11 cellular contexts compared by ENCODE assay signal in the genomic region with DNA sequence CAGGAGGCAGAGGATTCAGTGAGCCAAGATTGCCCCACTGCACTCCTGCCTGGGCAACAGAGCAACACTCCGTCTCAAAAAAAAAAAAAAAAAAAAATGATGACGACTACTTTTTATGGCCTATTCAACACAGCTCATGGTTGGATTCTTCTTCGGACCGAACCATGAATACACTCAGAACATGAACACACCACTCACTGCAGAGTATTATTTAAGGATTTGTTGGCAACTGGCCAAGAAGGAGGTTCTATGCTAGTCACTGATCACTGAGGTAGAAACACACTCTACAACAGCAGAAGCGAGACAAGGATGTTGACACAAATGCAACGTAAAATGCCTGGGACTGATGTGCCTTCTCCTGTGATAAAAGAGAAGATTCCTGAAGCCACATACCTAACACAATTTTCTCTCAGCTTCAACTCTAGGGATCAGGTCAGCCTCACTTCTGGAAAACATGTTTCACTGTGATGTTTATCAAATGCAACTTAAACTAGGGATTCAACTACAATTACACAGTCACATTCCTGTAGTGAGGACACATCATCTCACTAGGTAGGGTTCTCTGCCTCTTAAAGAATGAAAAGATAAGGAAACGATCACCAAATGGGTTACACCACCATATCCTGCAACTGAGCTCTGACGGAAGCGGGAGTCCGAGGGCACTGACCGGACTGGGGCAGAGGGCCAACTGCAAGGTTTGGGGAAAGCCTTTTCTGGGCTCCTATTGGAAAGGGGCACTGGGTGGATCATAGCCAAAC.
A peak's percentile ranks its signal among the peaks of the same experiment; 100 is the strongest.
DNase-seq lines count a peak whose midpoint lies in the region; ATAC-seq, FAIRE-seq and TF ChIP-seq lines count a peak whose summit lies in the region.
"Had no signal": no experiment of that assay in that cellular context is flagged by ENCODE, and none has a peak within 500 bp of the region (broad histone marks: within the 10 kb centered on the region; RNA-seq: fewer than 3 reads in every experiment).

No MANE protein-coding gene starts in this region.

- no peak for TF ChIP-seq CTCF in CD4-positive, alpha-beta T cell (IDR thresholded peaks at IDR 0.05)
- no peak for TF ChIP-seq CTCF in astrocyte (IDR thresholded peaks at IDR 0.05; ENCODE audit: insufficient read depth, low read depth, low read length)

- DNase-seq in CD4-positive, alpha-beta T cell: no peak
- DNase-seq in GM19239 (ENCODE audit: insufficient read length, low spot score) (no peak), astrocyte (ENCODE audit: low read depth) (peak; percentile 62), lung microvascular endothelial cell (ENCODE audit: low read depth in 2 of 2) (peak; percentile 32 to 45), amniotic stem cell (lab: John Stamatoyannopoulos, UW) (no peak), head of caudate nucleus (no peak)
- DNase-seq: aorta, DND-41, MG63, RPMI8226 had no signal

- ATAC-seq in CD4-positive, alpha-beta T cell (ENCODE audit: poor library complexity): peak; percentile 48
- ATAC-seq in HG03469 (IDR thresholded peaks at IDR 0.05; ENCODE audit: unreplicated experiment): no peak

- H3K9me3 Mint-ChIP-seq in CD4-positive, alpha-beta T cell: no peaks in the 10 kb centered on the region
- no peaks in the 10 kb centered on the region for H3K9me3 Mint-ChIP-seq in astrocyte (ENCODE audit: unreplicated experiment)

- H3K36me3 ChIP-seq in astrocyte (ENCODE audit: insufficient read depth, low read length): peaks cover 2% of the 10 kb centered on the region

- H3K9me3 ChIP-seq in CD4-positive, alpha-beta T cell (ENCODE audit: control insufficient read depth, low read length): no peaks in the 10 kb centered on the region
- no peaks in the 10 kb centered on the region for H3K9me3 ChIP-seq in astrocyte (ENCODE audit: insufficient read depth, low read depth, low read length)
- H3K9me3 ChIP-seq: MG63 had no signal

- no peaks in the 10 kb centered on the region for H3K27me3 ChIP-seq in CD4-positive, alpha-beta T cell (ENCODE audit: control insufficient read depth, insufficient read depth, low read length)
- H3K27me3 ChIP-seq in astrocyte (ENCODE audit: insufficient read depth, low read length): no peaks in the 10 kb centered on the region
- H3K27me3 ChIP-seq: MG63 had no signal

- H3K27ac ChIP-seq in CD4-positive, alpha-beta T cell (ENCODE audit: low read depth, low read length): peak overlapping the region; percentile 39
- no peak overlapping the region for H3K27ac ChIP-seq in astrocyte (ENCODE audit: low read depth, low read length)

- POLR2A ChIA-PET in CD4-positive, alpha-beta T cell (lab: Charles Lee): interaction anchor here (2.0 to 6.9 kb wide), 2 partner anchors 10 to 11 kb away, joined by 25 to 57 read pairs; no protein-coding TSS in a partner anchor

- peak overlapping the region; percentile 72 for H3K4me3 Mint-ChIP-seq in CD4-positive, alpha-beta T cell
- no peak overlapping the region for H3K4me3 Mint-ChIP-seq in astrocyte (ENCODE audit: unreplicated experiment)

- FAIRE-seq in GM19239 (lab: Jason Lieb, UNC): peak; percentile 58
- FAIRE-seq in astrocyte (lab: Jason Lieb, UNC): peak; percentile 60

- peaks cover 94% of the 10 kb centered on the region for H3K79me2 ChIP-seq in astrocyte (ENCODE audit: insufficient read depth, low read length)

- H3K4me3 ChIP-seq in astrocyte (ENCODE audit: insufficient read depth, low read depth, low read length): no peak overlapping the region
- H3K4me3 ChIP-seq: MG63 had no signal

- no peak overlapping the region for H3K9ac ChIP-seq in astrocyte (ENCODE audit: low read length)

- H3K36me3 Mint-ChIP-seq in CD4-positive, alpha-beta T cell (ENCODE audit: low read depth): peaks cover 66% of the 10 kb centered on the region
- H3K36me3 Mint-ChIP-seq in astrocyte (ENCODE audit: low read depth, unreplicated experiment): peaks cover 13% of the 10 kb centered on the region

- intact Hi-C loops in CD4-positive, alpha-beta T cell (cut with DNase I, micrococcal nuclease): no loop called here
- intact Hi-C loops in head of caudate nucleus (cut with DNase I): no loop called here

- H3K4me2 ChIP-seq in astrocyte (ENCODE audit: low read length): no peak overlapping the region

- H3K4me1 Mint-ChIP-seq in CD4-positive, alpha-beta T cell (ENCODE audit: low read depth): peaks cover 79% of the 10 kb centered on the region
- peaks cover 24% of the 10 kb centered on the region for H3K4me1 Mint-ChIP-seq in astrocyte (ENCODE audit: low read depth, unreplicated experiment)

- H2AFZ ChIP-seq in astrocyte (ENCODE audit: low read depth, low read length): no peak overlapping the region

- peaks cover 19% of the 10 kb centered on the region for H3K4me1 ChIP-seq in astrocyte (ENCODE audit: insufficient read depth, low read length)

- peak overlapping the region; percentile 83 for H3K27ac Mint-ChIP-seq in CD4-positive, alpha-beta T cell
- no peak overlapping the region for H3K27ac Mint-ChIP-seq in astrocyte (ENCODE audit: unreplicated experiment)

- peaks cover 84% of the 10 kb centered on the region for H4K20me1 ChIP-seq in astrocyte (ENCODE audit: insufficient read depth, low read length)

- no peaks in the 10 kb centered on the region for H3K27me3 Mint-ChIP-seq in CD4-positive, alpha-beta T cell
- no peaks in the 10 kb centered on the region for H3K27me3 Mint-ChIP-seq in astrocyte (ENCODE audit: low read depth, unreplicated experiment)

- CTCF ChIA-PET in CD4-positive, alpha-beta T cell (lab: Charles Lee): interaction anchor here (1.0 to 2.1 kb wide), 3 partner anchors 13 to 52 kb away, joined by 3 to 8 read pairs (median 6); no protein-coding TSS in a partner anchor

Comparison
In these comparisons a context has a peak if more than half of its experiments do, and no peak if none do; other contexts are left out.
1. DNase-seq: peak in astrocyte (single experiment) and lung microvascular endothelial cell (2 of 2); none in CD4-positive, alpha-beta T cell (0 of 10), GM19239 (single experiment), amniotic stem cell (single experiment) and head of caudate nucleus (0 of 42).